1 cellular context compared by ENCODE assay signal in genomic region chr14:100584056-100585031, GRCh38.
TF ChIP-seq lines count a peak whose summit lies in the region.

No MANE protein-coding gene starts in this region.

TF ChIP-seq in WTC11, 78 proteins besides CTCF, POLR2A, EP300 and RAD21 (continued from another document):
- TF ChIP-seq, protein P1, sequence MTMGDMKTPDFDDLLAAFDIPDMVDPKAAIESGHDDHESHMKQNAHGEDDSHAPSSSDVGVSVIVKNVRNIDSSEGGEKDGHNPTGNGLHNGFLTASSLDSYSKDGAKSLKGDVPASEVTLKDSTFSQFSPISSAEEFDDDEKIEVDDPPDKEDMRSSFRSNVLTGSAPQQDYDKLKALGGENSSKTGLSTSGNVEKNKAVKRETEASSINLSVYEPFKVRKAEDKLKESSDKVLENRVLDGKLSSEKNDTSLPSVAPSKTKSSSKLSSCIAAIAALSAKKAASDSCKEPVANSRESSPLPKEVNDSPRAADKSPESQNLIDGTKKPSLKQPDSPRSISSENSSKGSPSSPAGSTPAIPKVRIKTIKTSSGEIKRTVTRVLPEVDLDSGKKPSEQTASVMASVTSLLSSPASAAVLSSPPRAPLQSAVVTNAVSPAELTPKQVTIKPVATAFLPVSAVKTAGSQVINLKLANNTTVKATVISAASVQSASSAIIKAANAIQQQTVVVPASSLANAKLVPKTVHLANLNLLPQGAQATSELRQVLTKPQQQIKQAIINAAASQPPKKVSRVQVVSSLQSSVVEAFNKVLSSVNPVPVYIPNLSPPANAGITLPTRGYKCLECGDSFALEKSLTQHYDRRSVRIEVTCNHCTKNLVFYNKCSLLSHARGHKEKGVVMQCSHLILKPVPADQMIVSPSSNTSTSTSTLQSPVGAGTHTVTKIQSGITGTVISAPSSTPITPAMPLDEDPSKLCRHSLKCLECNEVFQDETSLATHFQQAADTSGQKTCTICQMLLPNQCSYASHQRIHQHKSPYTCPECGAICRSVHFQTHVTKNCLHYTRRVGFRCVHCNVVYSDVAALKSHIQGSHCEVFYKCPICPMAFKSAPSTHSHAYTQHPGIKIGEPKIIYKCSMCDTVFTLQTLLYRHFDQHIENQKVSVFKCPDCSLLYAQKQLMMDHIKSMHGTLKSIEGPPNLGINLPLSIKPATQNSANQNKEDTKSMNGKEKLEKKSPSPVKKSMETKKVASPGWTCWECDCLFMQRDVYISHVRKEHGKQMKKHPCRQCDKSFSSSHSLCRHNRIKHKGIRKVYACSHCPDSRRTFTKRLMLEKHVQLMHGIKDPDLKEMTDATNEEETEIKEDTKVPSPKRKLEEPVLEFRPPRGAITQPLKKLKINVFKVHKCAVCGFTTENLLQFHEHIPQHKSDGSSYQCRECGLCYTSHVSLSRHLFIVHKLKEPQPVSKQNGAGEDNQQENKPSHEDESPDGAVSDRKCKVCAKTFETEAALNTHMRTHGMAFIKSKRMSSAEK (CRISPR knock-in tag; IDR thresholded peaks at IDR 0.05; ENCODE audit: borderline replicate concordance) = no peak
- TF ChIP-seq ZNF121 (CRISPR knock-in tag; IDR thresholded peaks at IDR 0.05) = no peak
- TF ChIP-seq RELA (CRISPR knock-in tag; IDR thresholded peaks at IDR 0.05; ENCODE audit: borderline replicate concordance) = no peak
- TF ChIP-seq NR2C2 (CRISPR knock-in tag; IDR thresholded peaks at IDR 0.05) = no peak
- TF ChIP-seq, protein P2, sequence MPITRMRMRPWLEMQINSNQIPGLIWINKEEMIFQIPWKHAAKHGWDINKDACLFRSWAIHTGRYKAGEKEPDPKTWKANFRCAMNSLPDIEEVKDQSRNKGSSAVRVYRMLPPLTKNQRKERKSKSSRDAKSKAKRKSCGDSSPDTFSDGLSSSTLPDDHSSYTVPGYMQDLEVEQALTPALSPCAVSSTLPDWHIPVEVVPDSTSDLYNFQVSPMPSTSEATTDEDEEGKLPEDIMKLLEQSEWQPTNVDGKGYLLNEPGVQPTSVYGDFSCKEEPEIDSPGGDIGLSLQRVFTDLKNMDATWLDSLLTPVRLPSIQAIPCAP (CRISPR knock-in tag; IDR thresholded peaks at IDR 0.05) = no peak
- TF ChIP-seq NFE2L1 (CRISPR knock-in tag; IDR thresholded peaks at IDR 0.05) = no peak
- TF ChIP-seq ZNF416 (CRISPR knock-in tag; IDR thresholded peaks at IDR 0.05) = no peak
- no peak for TF ChIP-seq ZNF219 (CRISPR knock-in tag; IDR thresholded peaks at IDR 0.05; ENCODE audit: borderline replicate concordance)
- no peak for TF ChIP-seq ERG (CRISPR knock-in tag; IDR thresholded peaks at IDR 0.05)
- TF ChIP-seq ATF1 (CRISPR knock-in tag; IDR thresholded peaks at IDR 0.05) = no peak
- no peak for TF ChIP-seq FOXK1 (CRISPR knock-in tag; IDR thresholded peaks at IDR 0.05)
- no peak for TF ChIP-seq ZNF281 (CRISPR knock-in tag; IDR thresholded peaks at IDR 0.05)
- TF ChIP-seq, protein P3, sequence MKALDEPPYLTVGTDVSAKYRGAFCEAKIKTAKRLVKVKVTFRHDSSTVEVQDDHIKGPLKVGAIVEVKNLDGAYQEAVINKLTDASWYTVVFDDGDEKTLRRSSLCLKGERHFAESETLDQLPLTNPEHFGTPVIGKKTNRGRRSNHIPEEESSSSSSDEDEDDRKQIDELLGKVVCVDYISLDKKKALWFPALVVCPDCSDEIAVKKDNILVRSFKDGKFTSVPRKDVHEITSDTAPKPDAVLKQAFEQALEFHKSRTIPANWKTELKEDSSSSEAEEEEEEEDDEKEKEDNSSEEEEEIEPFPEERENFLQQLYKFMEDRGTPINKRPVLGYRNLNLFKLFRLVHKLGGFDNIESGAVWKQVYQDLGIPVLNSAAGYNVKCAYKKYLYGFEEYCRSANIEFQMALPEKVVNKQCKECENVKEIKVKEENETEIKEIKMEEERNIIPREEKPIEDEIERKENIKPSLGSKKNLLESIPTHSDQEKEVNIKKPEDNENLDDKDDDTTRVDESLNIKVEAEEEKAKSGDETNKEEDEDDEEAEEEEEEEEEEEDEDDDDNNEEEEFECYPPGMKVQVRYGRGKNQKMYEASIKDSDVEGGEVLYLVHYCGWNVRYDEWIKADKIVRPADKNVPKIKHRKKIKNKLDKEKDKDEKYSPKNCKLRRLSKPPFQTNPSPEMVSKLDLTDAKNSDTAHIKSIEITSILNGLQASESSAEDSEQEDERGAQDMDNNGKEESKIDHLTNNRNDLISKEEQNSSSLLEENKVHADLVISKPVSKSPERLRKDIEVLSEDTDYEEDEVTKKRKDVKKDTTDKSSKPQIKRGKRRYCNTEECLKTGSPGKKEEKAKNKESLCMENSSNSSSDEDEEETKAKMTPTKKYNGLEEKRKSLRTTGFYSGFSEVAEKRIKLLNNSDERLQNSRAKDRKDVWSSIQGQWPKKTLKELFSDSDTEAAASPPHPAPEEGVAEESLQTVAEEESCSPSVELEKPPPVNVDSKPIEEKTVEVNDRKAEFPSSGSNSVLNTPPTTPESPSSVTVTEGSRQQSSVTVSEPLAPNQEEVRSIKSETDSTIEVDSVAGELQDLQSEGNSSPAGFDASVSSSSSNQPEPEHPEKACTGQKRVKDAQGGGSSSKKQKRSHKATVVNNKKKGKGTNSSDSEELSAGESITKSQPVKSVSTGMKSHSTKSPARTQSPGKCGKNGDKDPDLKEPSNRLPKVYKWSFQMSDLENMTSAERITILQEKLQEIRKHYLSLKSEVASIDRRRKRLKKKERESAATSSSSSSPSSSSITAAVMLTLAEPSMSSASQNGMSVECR (CRISPR knock-in tag; IDR thresholded peaks at IDR 0.05; ENCODE audit: borderline replicate concordance) = no peak
TF ChIP-seq in WTC11: peak in this region for 0.
